ENCODE assay signal across 1 cellular context in genomic region chr2:1644427-1644826, GRCh38.
TF ChIP-seq lines count a peak whose summit lies in the region.

No MANE protein-coding gene starts in this region.

TF ChIP-seq in WTC11, 78 proteins besides CTCF, POLR2A, EP300 and RAD21 (continued from another document):
- no peak for TF ChIP-seq ATF3 (CRISPR knock-in tag; conservative IDR thresholded peaks at IDR 0.05)
